In the genomic region with DNA sequence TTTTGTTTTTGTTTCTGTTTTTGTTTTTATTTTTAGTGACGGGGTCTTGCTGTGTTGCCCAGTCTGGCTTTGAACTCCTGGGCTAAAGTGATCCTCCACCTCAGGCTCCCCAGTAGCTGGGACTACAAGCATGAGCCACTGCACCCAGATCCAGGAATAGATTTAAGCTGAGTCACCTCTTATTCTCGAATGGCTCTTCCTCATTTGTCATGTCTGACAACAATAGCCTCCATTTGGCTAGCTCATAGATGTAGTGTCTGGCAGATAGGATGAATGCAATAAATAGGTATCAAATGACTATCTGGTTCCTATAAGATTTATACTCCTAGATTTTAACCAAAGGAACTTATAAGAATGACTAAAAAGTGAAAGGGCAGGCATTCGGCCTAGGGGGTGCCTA, we compare ENCODE assay signal across 13 cellular contexts.
A peak's percentile ranks its signal among the peaks of the same experiment; 100 is the strongest.
DNase-seq lines count a peak whose midpoint lies in the region; TF ChIP-seq lines count a peak whose summit lies in the region.
"Had no signal": no experiment of that assay in that cellular context is flagged by ENCODE, and none has a peak within 500 bp of the region (broad histone marks: within the 10 kb centered on the region; RNA-seq: fewer than 3 reads in every experiment).

No MANE protein-coding gene starts in this region.

- H3K27ac Mint-ChIP-seq in glutamatergic neuron (ENCODE audit: unreplicated experiment) (no peak overlapping the region), endothelial cell (ENCODE audit: unreplicated experiment) (no peak overlapping the region)
- H3K27ac Mint-ChIP-seq: CD4-positive, alpha-beta memory T cell had no signal

- H3K4me3 ChIP-seq in GM23248 (no peak overlapping the region), NB4 (ENCODE audit: low read depth, low read length) (no peak overlapping the region), mammary epithelial cell (replicated peaks in 1 of 3; ENCODE audit: insufficient read depth in 1 of 3, low read depth in 2 of 3, low read length in 3 of 3) (no peak overlapping the region), mesenchymal stem cell (ENCODE audit: insufficient read depth in 1 of 2, low read depth in 1 of 2, low read length in 2 of 2) (no peak overlapping the region)

- H2AFZ ChIP-seq in GM23248 (no peak overlapping the region), mammary epithelial cell (ENCODE audit: low read depth, low read length) (no peak overlapping the region), mesenchymal stem cell (ENCODE audit: low read depth, low read length) (no peak overlapping the region)

- H3K9me3 ChIP-seq in GM23248 (ENCODE audit: low read depth) (no peaks in the 10 kb centered on the region), mammary epithelial cell (replicated peaks; ENCODE audit: insufficient read depth, low read length) (no peaks in the 10 kb centered on the region), mesenchymal stem cell (ENCODE audit: control insufficient read depth, low read length) (no peaks in the 10 kb centered on the region)

- H3K36me3 ChIP-seq in GM23248 (ENCODE audit: low read depth): no peaks in the 10 kb centered on the region
- H3K36me3 ChIP-seq in mammary epithelial cell (ENCODE audit: insufficient read depth, low read length): no peaks in the 10 kb centered on the region
- H3K36me3 ChIP-seq in mesenchymal stem cell (ENCODE audit: control insufficient read depth in 1 of 2, insufficient read depth in 2 of 2, low read depth in 1 of 2, low read length in 2 of 2): no peaks in the 10 kb centered on the region

- WGBS in GM23248 (ENCODE audit: low coverage in 1 of 2, low lambda C conversion rate in 2 of 2, missing lambda C conversion rate in 2 of 2), 2 experiments: 57 to 61% methylated on average over 3 of the region's 3 CpGs
- WGBS in mammary epithelial cell (ENCODE audit: low coverage, missing lambda C conversion rate): 56% methylated on average over 3 of the region's 3 CpGs
- WGBS in mesenchymal stem cell: 100% methylated on average over 1 of the region's 3 CpGs

- H3K9me3 Mint-ChIP-seq in glutamatergic neuron (ENCODE audit: unreplicated experiment) (no peaks in the 10 kb centered on the region), endothelial cell (ENCODE audit: unreplicated experiment) (no peaks in the 10 kb centered on the region)
- H3K9me3 Mint-ChIP-seq: central memory CD8-positive, alpha-beta T cell had no signal

- peak; percentile 55 for DNase-seq in GM23248
- DNase-seq in NB4 (ENCODE audit: low read depth): peak; percentile 18
- DNase-seq in mammary epithelial cell: peak; percentile 17
- peak; percentile 39 for DNase-seq in mesenchymal stem cell
- DNase-seq in islet precursor cell: no peak
- DNase-seq in COLO829 (ENCODE audit: low spot score): no peak
- DNase-seq in glutamatergic neuron: no peak
- DNase-seq in endothelial cell (ENCODE audit: low spot score): no peak
- DNase-seq: CD4-positive, alpha-beta memory T cell; H7; NCI-H524 treated with DMSO at 0.1 percent for 48 hours; Right ventricle myocardium superior had no signal

- dilution Hi-C loops in mammary epithelial cell (cut with HindIII; ENCODE audit: low sequenced_read_pairs): no loop called here

- H3K9ac ChIP-seq in GM23248 (no peak overlapping the region), mammary epithelial cell (ENCODE audit: insufficient read depth, low read length) (no peak overlapping the region), mesenchymal stem cell (ENCODE audit: low read length) (no peak overlapping the region)

- in situ Hi-C loops in GM23248 (cut with MboI): loop anchor here (10.0 kb wide), 2 partner anchors 454 to 466 kb away; no protein-coding TSS in a partner anchor
- in situ Hi-C loops in mammary epithelial cell (cut with MboI; ENCODE audit: low sequenced_read_pairs in 2 of 2): loop anchor here (10.0 to 25.0 kb wide), 2 partner anchors 466 to 468 kb away; no protein-coding TSS in a partner anchor

- H3K4me3 Mint-ChIP-seq in glutamatergic neuron (ENCODE audit: unreplicated experiment): no peak overlapping the region
- H3K4me3 Mint-ChIP-seq in endothelial cell (ENCODE audit: unreplicated experiment): no peak overlapping the region
- H3K4me3 Mint-ChIP-seq: CD4-positive, alpha-beta memory T cell; central memory CD8-positive, alpha-beta T cell had no signal

- TF ChIP-seq POLR2A in NB4 (IDR thresholded peaks at IDR 0.05; ENCODE audit: extremely low read depth, insufficient read length): no peak

- H3K4me1 ChIP-seq in GM23248 (ENCODE audit: insufficient read depth): peaks cover 6% of the 10 kb centered on the region
- no peaks in the 10 kb centered on the region for H3K4me1 ChIP-seq in mammary epithelial cell (ENCODE audit: insufficient read depth, low read length)
- H3K4me1 ChIP-seq in mesenchymal stem cell (ENCODE audit: control insufficient read depth, insufficient read depth, low read depth, low read length): no peaks in the 10 kb centered on the region

- H2BK120ac ChIP-seq in mesenchymal stem cell (ENCODE audit: low read depth, low read length): no peak overlapping the region

- H2BK12ac ChIP-seq in mesenchymal stem cell (ENCODE audit: low read length in 2 of 2): no peak overlapping the region

- H4K20me1 ChIP-seq in GM23248 (ENCODE audit: insufficient read depth) (no peaks in the 10 kb centered on the region), mammary epithelial cell (ENCODE audit: insufficient read depth, low read length) (no peaks in the 10 kb centered on the region)

- H3K9me2 ChIP-seq in GM23248 (ENCODE audit: insufficient read depth): no peaks in the 10 kb centered on the region

- no peaks in the 10 kb centered on the region for H3K27me3 ChIP-seq in GM23248 (replicated peaks; ENCODE audit: insufficient read depth)
- no peaks in the 10 kb centered on the region for H3K27me3 ChIP-seq in mammary epithelial cell (ENCODE audit: insufficient read depth, low read length)
- H3K27me3 ChIP-seq in mesenchymal stem cell (ENCODE audit: control insufficient read depth in 1 of 2, insufficient read depth in 1 of 2, low read length in 2 of 2): no peaks in the 10 kb centered on the region

- TF ChIP-seq CTCF in NB4 (IDR thresholded peaks at IDR 0.05; ENCODE audit: low read depth, low read length) (no peak), mammary epithelial cell (conservative IDR thresholded peaks at IDR 0.05 in 1 of 2, IDR thresholded peaks at IDR 0.05 in 1 of 2; ENCODE audit: extremely low read depth in 1 of 2, insufficient read depth in 1 of 2, low read depth in 1 of 2, low read length in 2 of 2) (no peak), glutamatergic neuron (IDR thresholded peaks at IDR 0.05; ENCODE audit: partially characterized antibody, unreplicated experiment) (no peak), endothelial cell (IDR thresholded peaks at IDR 0.05; ENCODE audit: unreplicated experiment) (no peak)

- H3K27me3 Mint-ChIP-seq in glutamatergic neuron (ENCODE audit: unreplicated experiment) (no peaks in the 10 kb centered on the region), endothelial cell (ENCODE audit: unreplicated experiment) (no peaks in the 10 kb centered on the region)

- intact Hi-C loops in mammary epithelial cell (cut with micrococcal nuclease): loop anchor here (5.0 kb wide), 3 partner anchors 318 to 838 kb away; no protein-coding TSS in a partner anchor

- H3K4me2 ChIP-seq in GM23248 (ENCODE audit: unreplicated experiment): no peak overlapping the region
- H3K4me2 ChIP-seq in mammary epithelial cell (ENCODE audit: insufficient read depth, low read depth, low read length): no peak overlapping the region
- H3K4me2 ChIP-seq in mesenchymal stem cell (ENCODE audit: low read length, poor library complexity, severe bottlenecking): no peak overlapping the region

- H3K4ac ChIP-seq in mesenchymal stem cell (ENCODE audit: low read depth in 1 of 2, low read length in 2 of 2): no peak overlapping the region

- no TSS peak for BruUV-seq in mammary epithelial cell (replicated peaks; lab: Mats Ljungman, UMichigan)

- H3K79me2 ChIP-seq in GM23248 (ENCODE audit: insufficient read depth): no peaks in the 10 kb centered on the region
- H3K79me2 ChIP-seq in mammary epithelial cell (ENCODE audit: insufficient read depth, low read length): no peaks in the 10 kb centered on the region

- no peaks in the 10 kb centered on the region for H3K79me1 ChIP-seq in mesenchymal stem cell (replicated peaks; ENCODE audit: low read length, poor library complexity, severe bottlenecking)

- H2BK15ac ChIP-seq in mesenchymal stem cell (ENCODE audit: low read depth, poor library complexity, severe bottlenecking): no peak overlapping the region

- H4K91ac ChIP-seq in mesenchymal stem cell (ENCODE audit: low read length): no peak overlapping the region

- no peaks in the 10 kb centered on the region for H3K36me3 Mint-ChIP-seq in glutamatergic neuron (ENCODE audit: unreplicated experiment)
- H3K36me3 Mint-ChIP-seq in endothelial cell (ENCODE audit: low read depth, unreplicated experiment): no peaks in the 10 kb centered on the region
- H3K36me3 Mint-ChIP-seq: CD4-positive, alpha-beta memory T cell had no signal

- H2BK5ac ChIP-seq in mesenchymal stem cell (ENCODE audit: low read depth, low read length, poor library complexity, severe bottlenecking): no peak overlapping the region

- no peak overlapping the region for H3K14ac ChIP-seq in mesenchymal stem cell (ENCODE audit: low read length in 2 of 2)

- no peak overlapping the region for H3K18ac ChIP-seq in mesenchymal stem cell (ENCODE audit: low read depth in 1 of 2, low read length in 2 of 2)

- CTCF ChIA-PET in mammary epithelial cell (lab: Charles Lee; ENCODE audit: low non-redundant PET): no interaction called here

- no peak overlapping the region for H3K27ac ChIP-seq in GM23248
- no peak overlapping the region for H3K27ac ChIP-seq in mammary epithelial cell (ENCODE audit: insufficient read depth, low read depth, low read length)
- H3K27ac ChIP-seq in mesenchymal stem cell (ENCODE audit: low read length, poor library complexity, severe bottlenecking): no peak overlapping the region

- H3F3A ChIP-seq in GM23248 (ENCODE audit: insufficient read depth): 0 out of 2 replicates have a peak, but pooled peaks cover 12% of the 10 kb centered on the region

- H4K8ac ChIP-seq in mesenchymal stem cell (ENCODE audit: low read length): no peak overlapping the region

- no peak overlapping the region for H2AK5ac ChIP-seq in mesenchymal stem cell (ENCODE audit: low read length, severe bottlenecking)

- no peaks in the 10 kb centered on the region for H3K4me1 Mint-ChIP-seq in glutamatergic neuron (ENCODE audit: low read depth, unreplicated experiment)
- no peaks in the 10 kb centered on the region for H3K4me1 Mint-ChIP-seq in endothelial cell (ENCODE audit: unreplicated experiment)
- H3K4me1 Mint-ChIP-seq: central memory CD8-positive, alpha-beta T cell had no signal

- no peak overlapping the region for H3K23ac ChIP-seq in mesenchymal stem cell (ENCODE audit: low read length in 2 of 2)

Comparison
In these comparisons a context has a peak if more than half of its experiments do, and no peak if none do; other contexts are left out.
1. DNase-seq: peak in GM23248 (single experiment), NB4 (single experiment), mammary epithelial cell (single experiment) and mesenchymal stem cell (single experiment); none in islet precursor cell (single experiment), COLO829 (single experiment), glutamatergic neuron (single experiment) and endothelial cell (single experiment).